In the genomic region with DNA sequence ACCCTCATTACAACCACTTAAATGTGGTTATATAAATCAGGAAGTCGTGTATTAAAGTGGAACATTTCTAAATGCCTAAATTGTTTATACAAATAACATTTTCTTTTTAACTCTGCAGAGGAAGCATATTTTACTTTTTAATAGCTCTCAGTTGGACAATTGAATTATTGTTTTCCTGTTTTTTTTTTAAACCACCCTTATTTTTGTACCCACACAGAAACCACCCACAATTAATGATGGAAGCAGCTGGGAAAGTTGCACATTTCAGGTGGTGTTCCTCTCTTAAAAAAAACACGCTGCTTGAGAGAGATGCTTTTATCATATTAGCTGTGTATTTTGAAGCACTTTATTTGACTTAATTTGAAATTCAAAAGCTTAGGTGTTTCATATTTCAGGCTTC, we compare ENCODE assay signal across 14 cellular contexts.
"Had no signal": no experiment of that assay in that cellular context is flagged by ENCODE, and none has a peak within 500 bp of the region (broad histone marks: within the 10 kb centered on the region; RNA-seq: fewer than 3 reads in every experiment).

No MANE protein-coding gene starts in this region.

- H3K36me3 ChIP-seq: thoracic aorta, WERI-Rb-1 had no signal

- ATAC-seq: activated CD4-positive, alpha-beta T cell treated with anti-CD3 and anti-CD28 coated beads for 36 hours; activated CD8-positive, alpha-beta T cell treated with anti-CD3 and anti-CD28 coated beads for 36 hours; activated T-cell treated with anti-CD3 and anti-CD28 coated beads, Interleukin-2, amount 50 U/mL, for 72 hours; foreskin keratinocyte; left lobe of liver; stimulated activated naive CD8-positive, alpha-beta T cell treated with anti-CD3 and anti-CD28 coated beads, Interleukin-15, amount 100 ng/mL, for 72 hours had no signal

- H3K27me3 Mint-ChIP-seq: activated CD4-positive, alpha-beta T cell treated with anti-CD3 and anti-CD28 coated beads for 36 hours; activated CD8-positive, alpha-beta T cell treated with anti-CD3 and anti-CD28 coated beads for 36 hours; activated naive CD8-positive, alpha-beta T cell treated with anti-CD3 and anti-CD28 coated beads for 36 hours; stimulated activated naive CD8-positive, alpha-beta T cell treated with anti-CD3 and anti-CD28 coated beads, Interleukin-15, amount 100 ng/mL, for 72 hours had no signal

- H3K9me3 ChIP-seq: thoracic aorta had no signal

- H3K27ac ChIP-seq: thoracic aorta, WERI-Rb-1 had no signal

- H3K4me3 Mint-ChIP-seq: activated CD4-positive, alpha-beta T cell treated with anti-CD3 and anti-CD28 coated beads for 36 hours; activated CD8-positive, alpha-beta T cell treated with anti-CD3 and anti-CD28 coated beads for 36 hours; activated naive CD8-positive, alpha-beta T cell treated with anti-CD3 and anti-CD28 coated beads for 36 hours; activated T-cell treated with anti-CD3 and anti-CD28 coated beads, Interleukin-2, amount 50 U/mL, for 72 hours; neural crest cell; stimulated activated naive CD8-positive, alpha-beta T cell treated with anti-CD3 and anti-CD28 coated beads, Interleukin-15, amount 100 ng/mL, for 72 hours had no signal

- H3K27ac Mint-ChIP-seq: activated CD4-positive, alpha-beta T cell treated with anti-CD3 and anti-CD28 coated beads for 36 hours; activated CD8-positive, alpha-beta T cell treated with anti-CD3 and anti-CD28 coated beads for 36 hours; activated naive CD8-positive, alpha-beta T cell treated with anti-CD3 and anti-CD28 coated beads for 36 hours; activated T-cell treated with anti-CD3 and anti-CD28 coated beads, Interleukin-2, amount 50 U/mL, for 72 hours; stimulated activated naive CD8-positive, alpha-beta T cell treated with anti-CD3 and anti-CD28 coated beads, Interleukin-15, amount 100 ng/mL, for 72 hours had no signal

- H3K36me3 Mint-ChIP-seq: activated naive CD8-positive, alpha-beta T cell treated with anti-CD3 and anti-CD28 coated beads for 36 hours had no signal

- H3K4me3 ChIP-seq: thoracic aorta had no signal

- H3K27me3 ChIP-seq: foreskin keratinocyte had no signal

- DNase-seq: activated CD4-positive, alpha-beta T cell treated with anti-CD3 and anti-CD28 coated beads for 36 hours; activated CD8-positive, alpha-beta memory T cell treated with anti-CD3 and anti-CD28 coated beads, Interleukin-2, amount 50 U/mL, for 4 hours; activated CD8-positive, alpha-beta T cell treated with anti-CD3 and anti-CD28 coated beads for 36 hours; activated gamma-delta T cell treated with Interleukin-2 at 50 U/mL for 16 hours; activated naive CD8-positive, alpha-beta T cell treated with anti-CD3 and anti-CD28 coated beads for 36 hours; activated T-cell treated with anti-CD3 and anti-CD28 coated beads, Interleukin-2, amount 50 U/mL, for 72 hours; foreskin keratinocyte; head of caudate nucleus; stimulated activated CD4-positive, alpha-beta T cell treated with anti-CD3 and anti-CD28 coated beads, Interleukin-4, amount 100 ng/mL, for 4 hours; stimulated activated naive CD8-positive, alpha-beta T cell treated with anti-CD3 and anti-CD28 coated beads, Interleukin-15, amount 100 ng/mL, for 72 hours; WERI-Rb-1 had no signal

- H3K9me3 Mint-ChIP-seq: activated CD8-positive, alpha-beta T cell treated with anti-CD3 and anti-CD28 coated beads for 36 hours; activated naive CD8-positive, alpha-beta T cell treated with anti-CD3 and anti-CD28 coated beads for 36 hours; neural crest cell had no signal

- H3K4me1 Mint-ChIP-seq: activated CD4-positive, alpha-beta T cell treated with anti-CD3 and anti-CD28 coated beads for 36 hours; activated naive CD8-positive, alpha-beta T cell treated with anti-CD3 and anti-CD28 coated beads for 36 hours; stimulated activated naive CD8-positive, alpha-beta T cell treated with anti-CD3 and anti-CD28 coated beads, Interleukin-15, amount 100 ng/mL, for 72 hours had no signal
